17 cellular contexts compared by ENCODE assay signal in genomic region chr13:111654531-111654930, GRCh38.
A peak's percentile ranks its signal among the peaks of the same experiment; 100 is the strongest.
DNase-seq lines count a peak whose midpoint lies in the region; ATAC-seq and TF ChIP-seq lines count a peak whose summit lies in the region.
"Had no signal": no experiment of that assay in that cellular context is flagged by ENCODE, and none has a peak within 500 bp of the region (broad histone marks: within the 10 kb centered on the region; RNA-seq: fewer than 3 reads in every experiment).

No MANE protein-coding gene starts in this region.

- POLR2A ChIA-PET in MCF 10A (lab: Yijun Ruan, JAX): no interaction called here

- DNase-seq in cardiac septum (ENCODE audit: low spot score): peak; percentile 58
- no peak for DNase-seq in Right ventricle myocardium superior
- no peak for DNase-seq in T-helper 17 cell
- DNase-seq in islet precursor cell: peak; percentile 22
- DNase-seq in MCF 10A (ENCODE audit: unreplicated experiment): no peak
- DNase-seq in activated CD4-positive, alpha-beta T cell treated with anti-CD3 and anti-CD28 coated beads for 48 hours: no peak
- no peak for DNase-seq in HCEC 1CT
- DNase-seq: C1 segment of cervical spinal cord; Calu3; CD4-positive, alpha-beta memory T cell; COR-L47; DMS53; EL; GDM1; GM23248 had no signal

- no peak for TF ChIP-seq CTCF in MCF 10A (IDR thresholded peaks at IDR 0.05; ENCODE audit: unreplicated experiment)

- H3K9me3 ChIP-seq in T-helper 17 cell (ENCODE audit: control insufficient read depth, low read length, poor library complexity, severe bottlenecking): no peaks in the 10 kb centered on the region
- H3K9me3 ChIP-seq: HAP-1 had no signal

- H3K27me3 Mint-ChIP-seq in T-helper 17 cell (peaks cover 60% of the 10 kb centered on the region), MCF 10A (ENCODE audit: insufficient read depth, unreplicated experiment) (no peaks in the 10 kb centered on the region)

- H3K4me1 Mint-ChIP-seq in T-helper 17 cell (no peaks in the 10 kb centered on the region), MCF 10A (ENCODE audit: insufficient read depth, unreplicated experiment) (no peaks in the 10 kb centered on the region)
- H3K4me1 Mint-ChIP-seq: CD4-positive, alpha-beta memory T cell had no signal

- H3K9me3 Mint-ChIP-seq in MCF 10A (ENCODE audit: unreplicated experiment): peaks cover 34% of the 10 kb centered on the region

- CTCF ChIA-PET in MCF 10A (lab: Yijun Ruan, JAX): interaction anchor here (0.9 kb wide), 1 partner anchor 241 kb away, joined by 3 read pairs; no protein-coding TSS in a partner anchor

- ATAC-seq in Right ventricle myocardium superior (ENCODE audit: poor library complexity): no peak
- ATAC-seq in T-helper 17 cell: no peak
- ATAC-seq: GM12878 had no signal

- H3K36me3 Mint-ChIP-seq in T-helper 17 cell (ENCODE audit: low read depth) (no peaks in the 10 kb centered on the region), MCF 10A (ENCODE audit: insufficient read depth, unreplicated experiment) (no peaks in the 10 kb centered on the region)
- H3K36me3 Mint-ChIP-seq: CD4-positive, alpha-beta memory T cell had no signal

- no TSS peak for BruUV-seq in MCF 10A (replicated peaks; lab: Mats Ljungman, UMichigan)

- no peak overlapping the region for H3K4me3 Mint-ChIP-seq in T-helper 17 cell
- H3K4me3 Mint-ChIP-seq in MCF 10A (ENCODE audit: unreplicated experiment): no peak overlapping the region
- H3K4me3 Mint-ChIP-seq: CD4-positive, alpha-beta memory T cell had no signal

- intact Hi-C loops in cardiac septum (cut with DNase I): no loop called here
- intact Hi-C loops in Right ventricle myocardium superior (cut with DNase I): no loop called here
- intact Hi-C loops in MCF 10A (cut with micrococcal nuclease): no loop called here

- H3K27ac Mint-ChIP-seq in T-helper 17 cell (peak overlapping the region; percentile 10), MCF 10A (ENCODE audit: low read depth, unreplicated experiment) (no peak overlapping the region)
- H3K27ac Mint-ChIP-seq: CD4-positive, alpha-beta memory T cell had no signal

Comparison
In these comparisons a context has a peak if more than half of its experiments do, and no peak if none do; other contexts are left out.
1. DNase-seq: peak in cardiac septum (single experiment) and islet precursor cell (single experiment); none in Right ventricle myocardium superior (single experiment), T-helper 17 cell (0 of 3), MCF 10A (single experiment), activated CD4-positive, alpha-beta T cell treated with anti-CD3 and anti-CD28 coated beads for 48 hours (single experiment) and HCEC 1CT (single experiment).